Comparison of ENCODE assay signal across 2 cellular contexts in the genomic region with DNA sequence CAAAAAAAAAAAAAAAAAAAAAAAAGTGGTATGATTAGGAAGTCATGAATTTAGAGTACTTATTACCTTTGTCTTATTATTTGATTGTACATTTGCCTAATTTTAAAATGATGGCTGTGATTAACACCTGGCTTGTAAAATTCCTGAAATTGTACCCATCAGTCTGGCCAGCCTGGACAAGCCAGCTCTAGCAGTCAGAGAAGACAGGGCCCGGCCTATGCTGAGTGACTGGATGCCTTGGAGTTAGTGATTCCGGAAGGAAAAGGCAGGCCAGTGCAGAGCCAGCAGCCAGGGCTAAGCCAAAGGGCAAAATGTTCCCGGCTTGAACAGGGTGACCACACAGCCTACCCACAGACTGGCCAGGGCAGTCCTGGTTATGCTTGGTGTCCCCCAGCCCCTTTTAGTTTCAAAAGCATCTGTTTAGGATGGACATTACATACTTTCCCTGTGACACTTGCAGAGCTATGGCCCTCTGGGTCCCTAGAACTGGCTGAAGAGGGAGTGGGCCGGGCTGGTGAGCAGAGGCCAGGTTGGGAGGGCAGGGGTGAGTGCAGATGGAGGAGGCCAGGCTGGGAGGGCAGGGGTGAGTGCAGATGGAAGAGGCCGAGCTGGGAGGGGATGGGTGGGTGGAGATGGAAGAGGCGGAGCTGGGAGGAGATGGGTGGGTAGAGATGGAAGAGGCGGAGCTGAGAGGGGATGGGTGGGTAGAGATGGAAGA.
TF ChIP-seq lines count a peak whose summit lies in the region.

No MANE protein-coding gene starts in this region.

TF ChIP-seq in HCT116, 20 proteins besides CTCF, POLR2A, EP300 and RAD21:
- TF ChIP-seq ZFX (IDR thresholded peaks at IDR 0.05): 0 out of 2 replicates have a peak, but pooled peaks have one; percentile 15
- no peak for TF ChIP-seq TCF7L2 (IDR thresholded peaks at IDR 0.05; ENCODE audit: borderline replicate concordance, extremely low read depth, insufficient read depth, insufficient read length)
TF ChIP-seq in HCT116: peak in this region for 1.

TF ChIP-seq in K562, 482 proteins besides CTCF, POLR2A, EP300 and RAD21:
- TF ChIP-seq, protein P1, sequence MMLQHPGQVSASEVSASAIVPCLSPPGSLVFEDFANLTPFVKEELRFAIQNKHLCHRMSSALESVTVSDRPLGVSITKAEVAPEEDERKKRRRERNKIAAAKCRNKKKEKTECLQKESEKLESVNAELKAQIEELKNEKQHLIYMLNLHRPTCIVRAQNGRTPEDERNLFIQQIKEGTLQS (IDR thresholded peaks at IDR 0.05): no peak
- TF ChIP-seq, protein P1 (CRISPR knock-in tag; conservative IDR thresholded peaks at IDR 0.05): no peak
- no peak for TF ChIP-seq SMC3 (conservative IDR thresholded peaks at IDR 0.05; ENCODE audit: insufficient read depth, low read depth, low read length)
- TF ChIP-seq PRPF4 (IDR thresholded peaks at IDR 0.05; ENCODE audit: insufficient read depth, low read depth, low read length, poor library complexity, severe bottlenecking): no peak
- no peak for TF ChIP-seq POLR3G (IDR thresholded peaks at IDR 0.05; ENCODE audit: extremely low read depth, insufficient read length, insufficient replicate concordance)
- peak; percentile 36; the same call in 1 of the 2 replicates for TF ChIP-seq RBFOX2 (IDR thresholded peaks at IDR 0.05; ENCODE audit: low read depth, low read length)
- TF ChIP-seq ADNP (tag; IDR thresholded peaks at IDR 0.05): no peak
- no peak for TF ChIP-seq NUFIP1 (IDR thresholded peaks at IDR 0.05; ENCODE audit: partially characterized antibody)
- TF ChIP-seq PHB (CRISPR knock-in tag; IDR thresholded peaks at IDR 0.05): no peak
- TF ChIP-seq NFE2 (IDR thresholded peaks at IDR 0.05; ENCODE audit: low read depth): no peak
- no peak for TF ChIP-seq DPF2 (IDR thresholded peaks at IDR 0.05)
- TF ChIP-seq ZNF561 (CRISPR knock-in tag; conservative IDR thresholded peaks at IDR 0.05): no peak
- 0 out of 2 replicates have a peak, but pooled peaks have one; percentile 26 for TF ChIP-seq SUPT5H (IDR thresholded peaks at IDR 0.05)
- TF ChIP-seq, protein P2, sequence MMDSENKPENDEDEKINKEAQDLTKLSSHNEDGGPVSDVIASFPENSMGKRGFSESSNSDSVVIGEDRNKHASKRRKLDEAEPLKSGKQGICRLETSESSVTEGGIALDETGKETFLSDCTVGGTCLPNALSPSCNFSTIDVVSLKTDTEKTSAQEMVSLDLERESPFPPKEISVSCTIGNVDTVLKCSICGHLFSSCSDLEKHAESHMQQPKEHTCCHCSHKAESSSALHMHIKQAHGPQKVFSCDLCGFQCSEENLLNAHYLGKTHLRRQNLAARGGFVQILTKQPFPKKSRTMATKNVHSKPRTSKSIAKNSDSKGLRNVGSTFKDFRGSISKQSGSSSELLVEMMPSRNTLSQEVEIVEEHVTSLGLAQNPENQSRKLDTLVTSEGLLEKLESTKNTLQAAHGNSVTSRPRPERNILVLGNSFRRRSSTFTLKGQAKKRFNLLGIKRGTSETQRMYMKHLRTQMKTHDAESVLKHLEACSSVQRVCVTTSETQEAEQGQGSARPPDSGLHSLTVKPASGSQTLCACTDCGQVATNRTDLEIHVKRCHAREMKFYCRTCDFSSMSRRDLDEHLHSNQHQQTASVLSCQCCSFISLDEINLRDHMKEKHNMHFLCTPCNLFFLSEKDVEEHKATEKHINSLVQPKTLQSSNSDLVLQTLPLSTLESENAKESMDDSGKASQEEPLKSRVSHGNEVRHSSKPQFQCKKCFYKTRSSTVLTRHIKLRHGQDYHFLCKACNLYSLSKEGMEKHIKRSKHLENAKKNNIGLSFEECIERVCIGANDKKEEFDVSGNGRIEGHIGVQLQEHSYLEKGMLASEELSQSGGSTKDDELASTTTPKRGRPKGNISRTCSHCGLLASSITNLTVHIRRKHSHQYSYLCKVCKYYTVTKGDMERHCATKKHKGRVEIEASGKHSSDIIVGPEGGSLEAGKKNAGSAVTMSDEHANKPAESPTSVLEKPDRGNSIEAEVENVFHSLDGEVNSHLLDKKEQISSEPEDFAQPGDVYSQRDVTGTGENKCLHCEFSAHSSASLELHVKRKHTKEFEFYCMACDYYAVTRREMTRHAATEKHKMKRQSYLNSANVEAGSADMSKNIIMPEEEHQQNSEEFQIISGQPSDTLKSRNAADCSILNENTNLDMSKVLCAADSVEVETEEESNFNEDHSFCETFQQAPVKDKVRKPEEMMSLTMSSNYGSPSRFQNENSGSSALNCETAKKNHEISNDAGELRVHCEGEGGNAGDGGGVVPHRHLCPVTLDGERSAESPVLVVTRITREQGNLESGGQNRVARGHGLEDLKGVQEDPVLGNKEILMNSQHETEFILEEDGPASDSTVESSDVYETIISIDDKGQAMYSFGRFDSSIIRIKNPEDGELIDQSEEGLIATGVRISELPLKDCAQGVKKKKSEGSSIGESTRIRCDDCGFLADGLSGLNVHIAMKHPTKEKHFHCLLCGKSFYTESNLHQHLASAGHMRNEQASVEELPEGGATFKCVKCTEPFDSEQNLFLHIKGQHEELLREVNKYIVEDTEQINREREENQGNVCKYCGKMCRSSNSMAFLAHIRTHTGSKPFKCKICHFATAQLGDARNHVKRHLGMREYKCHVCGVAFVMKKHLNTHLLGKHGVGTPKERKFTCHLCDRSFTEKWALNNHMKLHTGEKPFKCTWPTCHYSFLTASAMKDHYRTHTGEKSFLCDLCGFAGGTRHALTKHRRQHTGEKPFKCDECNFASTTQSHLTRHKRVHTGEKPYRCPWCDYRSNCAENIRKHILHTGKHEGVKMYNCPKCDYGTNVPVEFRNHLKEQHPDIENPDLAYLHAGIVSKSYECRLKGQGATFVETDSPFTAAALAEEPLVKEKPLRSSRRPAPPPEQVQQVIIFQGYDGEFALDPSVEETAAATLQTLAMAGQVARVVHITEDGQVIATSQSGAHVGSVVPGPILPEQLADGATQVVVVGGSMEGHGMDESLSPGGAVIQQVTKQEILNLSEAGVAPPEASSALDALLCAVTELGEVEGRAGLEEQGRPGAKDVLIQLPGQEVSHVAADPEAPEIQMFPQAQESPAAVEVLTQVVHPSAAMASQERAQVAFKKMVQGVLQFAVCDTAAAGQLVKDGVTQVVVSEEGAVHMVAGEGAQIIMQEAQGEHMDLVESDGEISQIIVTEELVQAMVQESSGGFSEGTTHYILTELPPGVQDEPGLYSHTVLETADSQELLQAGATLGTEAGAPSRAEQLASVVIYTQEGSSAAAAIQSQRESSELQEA (IDR thresholded peaks at IDR 0.05; ENCODE audit: low read depth): no peak
- TF ChIP-seq, protein P3, sequence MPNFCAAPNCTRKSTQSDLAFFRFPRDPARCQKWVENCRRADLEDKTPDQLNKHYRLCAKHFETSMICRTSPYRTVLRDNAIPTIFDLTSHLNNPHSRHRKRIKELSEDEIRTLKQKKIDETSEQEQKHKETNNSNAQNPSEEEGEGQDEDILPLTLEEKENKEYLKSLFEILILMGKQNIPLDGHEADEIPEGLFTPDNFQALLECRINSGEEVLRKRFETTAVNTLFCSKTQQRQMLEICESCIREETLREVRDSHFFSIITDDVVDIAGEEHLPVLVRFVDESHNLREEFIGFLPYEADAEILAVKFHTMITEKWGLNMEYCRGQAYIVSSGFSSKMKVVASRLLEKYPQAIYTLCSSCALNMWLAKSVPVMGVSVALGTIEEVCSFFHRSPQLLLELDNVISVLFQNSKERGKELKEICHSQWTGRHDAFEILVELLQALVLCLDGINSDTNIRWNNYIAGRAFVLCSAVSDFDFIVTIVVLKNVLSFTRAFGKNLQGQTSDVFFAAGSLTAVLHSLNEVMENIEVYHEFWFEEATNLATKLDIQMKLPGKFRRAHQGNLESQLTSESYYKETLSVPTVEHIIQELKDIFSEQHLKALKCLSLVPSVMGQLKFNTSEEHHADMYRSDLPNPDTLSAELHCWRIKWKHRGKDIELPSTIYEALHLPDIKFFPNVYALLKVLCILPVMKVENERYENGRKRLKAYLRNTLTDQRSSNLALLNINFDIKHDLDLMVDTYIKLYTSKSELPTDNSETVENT (CRISPR knock-in tag; IDR thresholded peaks at IDR 0.05): no peak
- no peak for TF ChIP-seq TAF9B (IDR thresholded peaks at IDR 0.05; ENCODE audit: partially characterized antibody)
- peak; percentile 13; the same call in 1 of the 2 replicates for TF ChIP-seq POLR2AphosphoS2 (IDR thresholded peaks at IDR 0.05; ENCODE audit: low read length)
- no peak for TF ChIP-seq LEF1 (IDR thresholded peaks at IDR 0.05)
- no peak for TF ChIP-seq TEAD4 (IDR thresholded peaks at IDR 0.05; ENCODE audit: low read length)
- no peak for TF ChIP-seq TEAD4 (CRISPR knock-in tag; IDR thresholded peaks at IDR 0.05; ENCODE audit: borderline replicate concordance)
- TF ChIP-seq ESRRA (IDR thresholded peaks at IDR 0.05; ENCODE audit: borderline replicate concordance, low read depth): no peak
- no peak for TF ChIP-seq HDAC2 (IDR thresholded peaks at IDR 0.05)
- TF ChIP-seq, protein P4, sequence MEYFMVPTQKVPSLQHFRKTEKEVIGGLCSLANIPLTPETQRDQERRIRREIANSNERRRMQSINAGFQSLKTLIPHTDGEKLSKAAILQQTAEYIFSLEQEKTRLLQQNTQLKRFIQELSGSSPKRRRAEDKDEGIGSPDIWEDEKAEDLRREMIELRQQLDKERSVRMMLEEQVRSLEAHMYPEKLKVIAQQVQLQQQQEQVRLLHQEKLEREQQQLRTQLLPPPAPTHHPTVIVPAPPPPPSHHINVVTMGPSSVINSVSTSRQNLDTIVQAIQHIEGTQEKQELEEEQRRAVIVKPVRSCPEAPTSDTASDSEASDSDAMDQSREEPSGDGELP (CRISPR knock-in tag; IDR thresholded peaks at IDR 0.05; ENCODE audit: borderline replicate concordance): no peak
- TF ChIP-seq POLR2G (IDR thresholded peaks at IDR 0.05; ENCODE audit: low read depth, low read length): peak; percentile 50
- TF ChIP-seq CC2D1A (IDR thresholded peaks at IDR 0.05): no peak
- TF ChIP-seq, protein P5, sequence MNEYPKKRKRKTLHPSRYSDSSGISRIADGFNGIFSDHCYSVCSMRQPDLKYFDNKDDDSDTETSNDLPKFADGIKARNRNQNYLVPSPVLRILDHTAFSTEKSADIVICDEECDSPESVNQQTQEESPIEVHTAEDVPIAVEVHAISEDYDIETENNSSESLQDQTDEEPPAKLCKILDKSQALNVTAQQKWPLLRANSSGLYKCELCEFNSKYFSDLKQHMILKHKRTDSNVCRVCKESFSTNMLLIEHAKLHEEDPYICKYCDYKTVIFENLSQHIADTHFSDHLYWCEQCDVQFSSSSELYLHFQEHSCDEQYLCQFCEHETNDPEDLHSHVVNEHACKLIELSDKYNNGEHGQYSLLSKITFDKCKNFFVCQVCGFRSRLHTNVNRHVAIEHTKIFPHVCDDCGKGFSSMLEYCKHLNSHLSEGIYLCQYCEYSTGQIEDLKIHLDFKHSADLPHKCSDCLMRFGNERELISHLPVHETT (CRISPR knock-in tag; conservative IDR thresholded peaks at IDR 0.05 in 1 of 2, IDR thresholded peaks at IDR 0.05 in 1 of 2): no peak
- TF ChIP-seq ZNF212 (CRISPR knock-in tag; IDR thresholded peaks at IDR 0.05): no peak
- no peak for TF ChIP-seq FOXK2 (conservative IDR thresholded peaks at IDR 0.05 in 1 of 2, IDR thresholded peaks at IDR 0.05 in 1 of 2; ENCODE audit: low read depth in 2 of 2)
